ENCODE assay signal across 1 cellular context in the genomic region with DNA sequence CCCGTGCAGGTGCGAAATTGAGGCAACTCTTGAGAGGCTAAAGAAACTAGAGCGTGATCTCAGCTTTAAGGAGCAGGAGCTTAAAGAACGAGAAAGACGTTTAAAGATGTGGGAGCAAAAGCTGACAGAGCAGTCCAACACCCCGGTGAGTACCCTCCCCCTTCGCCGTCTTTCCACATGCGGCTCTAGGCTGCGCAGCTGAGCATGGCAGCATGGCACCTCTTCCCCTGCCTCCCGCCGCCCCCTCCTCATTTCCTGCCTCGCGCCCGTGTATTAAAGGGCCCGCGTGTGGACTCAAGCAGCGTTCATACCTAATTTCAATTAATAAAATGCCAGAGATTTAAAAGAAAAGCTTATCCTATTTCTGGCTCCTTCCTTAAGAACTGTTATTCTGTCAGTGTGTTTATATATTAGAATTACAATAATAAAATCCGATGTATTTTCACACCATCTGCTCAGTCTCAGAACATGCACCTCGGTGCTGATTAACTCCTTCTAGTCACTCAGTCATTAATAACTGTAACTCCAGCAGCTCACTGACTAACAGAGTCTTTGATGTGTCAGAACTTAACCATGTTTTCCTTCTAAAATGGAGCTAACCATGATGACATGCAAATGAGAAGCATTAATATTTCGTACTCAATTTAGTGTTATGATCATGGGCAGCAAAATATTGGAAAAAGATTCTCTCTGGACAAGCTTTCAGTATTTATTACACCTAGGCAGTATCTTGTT.
TF ChIP-seq lines count a peak whose summit lies in the region.

No MANE protein-coding gene starts in this region.

TF ChIP-seq in IMR-90, 13 proteins besides CTCF, POLR2A, EP300 and RAD21 (continued from another document):
- TF ChIP-seq MAZ (IDR thresholded peaks at IDR 0.05; ENCODE audit: borderline replicate concordance, low read depth, low read length) (no peak), BHLHE40 (IDR thresholded peaks at IDR 0.05; ENCODE audit: low read depth, low read length) (no peak)
